15 cellular contexts compared by ENCODE assay signal in the genomic region with DNA sequence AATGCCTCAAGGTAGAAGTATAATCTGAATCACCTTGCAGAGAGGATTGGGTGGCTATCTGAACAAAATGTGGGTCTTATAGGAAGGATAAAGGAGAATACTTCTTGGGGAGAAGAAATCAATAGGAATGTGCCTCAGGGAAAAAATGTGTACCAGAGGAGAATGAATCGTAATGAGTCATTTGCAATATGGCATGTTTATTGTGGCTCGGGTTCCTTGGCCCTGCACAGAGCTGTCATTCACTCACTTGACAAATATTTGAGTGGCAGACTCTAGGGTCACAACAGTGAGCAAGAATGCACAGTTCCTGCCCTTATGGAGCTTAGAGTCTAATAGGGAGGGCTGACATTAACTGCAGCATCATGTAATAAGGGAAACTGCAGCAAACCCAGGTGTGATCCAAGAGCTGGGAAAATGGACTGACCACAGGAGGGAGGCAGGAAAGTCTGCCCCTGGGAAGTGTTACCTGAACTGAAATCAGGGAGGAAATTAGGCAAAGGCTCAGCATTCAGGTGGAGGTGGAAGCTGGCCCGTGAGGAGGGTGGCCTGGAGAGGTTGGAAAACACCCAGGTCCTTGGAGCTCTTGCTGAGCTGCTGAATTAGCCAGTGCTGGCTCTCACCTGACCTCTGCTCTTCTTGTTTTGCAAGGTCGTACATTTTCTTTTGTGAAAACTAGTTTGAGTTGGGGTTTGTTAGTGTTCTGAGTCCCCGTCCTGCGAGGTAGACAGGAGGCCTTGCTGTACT.
DNase-seq lines count a peak whose midpoint lies in the region; ATAC-seq and TF ChIP-seq lines count a peak whose summit lies in the region.
"Had no signal": no experiment of that assay in that cellular context is flagged by ENCODE, and none has a peak within 500 bp of the region (broad histone marks: within the 10 kb centered on the region; RNA-seq: fewer than 3 reads in every experiment).

No MANE protein-coding gene starts in this region.

- H3K9ac ChIP-seq in colonic mucosa (ENCODE audit: low read depth in 2 of 2, low read length in 2 of 2) = no peak overlapping the region
- H3K9ac ChIP-seq: BLaER1 treated with 17β-estradiol and CSF1 and Interleukin-3, amounts not matched to agents 10 nM and 100 nM; parathyroid adenoma had no signal

- no peaks in the 10 kb centered on the region for H3K4me1 ChIP-seq in colonic mucosa
- H3K4me1 ChIP-seq: BLaER1 treated with 17β-estradiol and CSF1 and Interleukin-3, amounts not matched to agents 10 nM and 100 nM; parathyroid adenoma; suprapubic skin had no signal

- intact Hi-C loops in colonic mucosa (cut with DNase I) = no loop called here

- H3K9me3 ChIP-seq in colonic mucosa = no peaks in the 10 kb centered on the region
- H3K9me3 ChIP-seq: BLaER1 treated with 17β-estradiol and CSF1 and Interleukin-3, amounts not matched to agents 10 nM and 100 nM; suprapubic skin had no signal

- DNase-seq in DMS53 treated with DMSO at 0.1 percent for 48 hours (lab: John Stamatoyannopoulos, UW; ENCODE audit: unreplicated experiment) (peak; percentile 6), M059J (ENCODE audit: low read depth) (peak; percentile 42), cardiac fibroblast (ENCODE audit: low read depth in 2 of 2) (peak; percentile 6 to 48), kidney tubule cell (ENCODE audit: low spot score) (peak; percentile 72), colonic mucosa (no peak), RPMI8226 (no peak)
- DNase-seq in activated CD8-positive, alpha-beta memory T cell treated with anti-CD3 and anti-CD28 coated beads, Interleukin-2, amount 50 U/mL, for 48 hours = no peak
- DNase-seq: activated effector memory CD4-positive, alpha-beta T cell treated with anti-CD3 and anti-CD28 coated beads, Interleukin-2, amount 50 U/mL, for 16 hours; DND-41; islet precursor cell had no signal

- ATAC-seq in HG02763 (IDR thresholded peaks at IDR 0.05; ENCODE audit: unreplicated experiment) = no peak
- ATAC-seq: GM12878 had no signal

- no peaks in the 10 kb centered on the region for H3K36me3 ChIP-seq in colonic mucosa
- H3K36me3 ChIP-seq: BLaER1 treated with 17β-estradiol and CSF1 and Interleukin-3, amounts not matched to agents 10 nM and 100 nM; suprapubic skin had no signal

- H3K27me3 ChIP-seq in colonic mucosa = no peaks in the 10 kb centered on the region
- H3K27me3 ChIP-seq: BLaER1 treated with 17β-estradiol and CSF1 and Interleukin-3, amounts not matched to agents 10 nM and 100 nM; suprapubic skin had no signal

- TF ChIP-seq CTCF in cardiac fibroblast (IDR thresholded peaks at IDR 0.05; ENCODE audit: low read depth, low read length) = no peak
- no peak for TF ChIP-seq CTCF in colonic mucosa (IDR thresholded peaks at IDR 0.05)

- H3K4me3 ChIP-seq in cardiac fibroblast (replicated peaks in 1 of 2; ENCODE audit: low read depth in 2 of 2, low read length in 2 of 2) (no peak overlapping the region), colonic mucosa (no peak overlapping the region)
- H3K4me3 ChIP-seq: BLaER1 treated with 17β-estradiol and CSF1 and Interleukin-3, amounts not matched to agents 10 nM and 100 nM; GM12878; suprapubic skin had no signal

- H3K27ac ChIP-seq in colonic mucosa = no peak overlapping the region
- H3K27ac ChIP-seq: BLaER1 treated with 17β-estradiol and CSF1 and Interleukin-3, amounts not matched to agents 10 nM and 100 nM; parathyroid adenoma; suprapubic skin had no signal

Comparison
In these comparisons a context has a peak if more than half of its experiments do, and no peak if none do; other contexts are left out.
1. DNase-seq: peak in DMS53 treated with DMSO at 0.1 percent for 48 hours (single experiment), M059J (single experiment), cardiac fibroblast (2 of 2) and kidney tubule cell (single experiment); none in colonic mucosa (single experiment), RPMI8226 (single experiment) and activated CD8-positive, alpha-beta memory T cell treated with anti-CD3 and anti-CD28 coated beads, Interleukin-2, amount 50 U/mL, for 48 hours (single experiment).